Comparison of ENCODE assay signal across 22 cellular contexts in genomic region chr9:36896296-36896695, GRCh38.
DNase-seq lines count a peak whose midpoint lies in the region; ATAC-seq and TF ChIP-seq lines count a peak whose summit lies in the region.
"Had no signal": no experiment of that assay in that cellular context is flagged by ENCODE, and none has a peak within 500 bp of the region (broad histone marks: within the 10 kb centered on the region; RNA-seq: fewer than 3 reads in every experiment).

No MANE protein-coding gene starts in this region.

- H4K5ac ChIP-seq in H9 (ENCODE audit: insufficient read length, low read depth, low read length) = no peak overlapping the region

- H2BK12ac ChIP-seq in H9 (ENCODE audit: insufficient read length, low read depth, low read length) = no peak overlapping the region

- H3K9ac ChIP-seq in H9 (ENCODE audit: extremely low read depth, insufficient read length, low read length) = no peak overlapping the region
- H3K9ac ChIP-seq: SK-N-SH had no signal

- no peak overlapping the region for H2BK20ac ChIP-seq in H9 (ENCODE audit: low read depth, low read length, poor library complexity, severe bottlenecking)

- H3K23me2 ChIP-seq in H9 (ENCODE audit: insufficient read length, low read depth, low read length, poor library complexity, severe bottlenecking) = no peaks in the 10 kb centered on the region

- H2BK5ac ChIP-seq in H9 (ENCODE audit: insufficient read length, low read length) = no peak overlapping the region

- no peak overlapping the region for H4K8ac ChIP-seq in H9 (replicated peaks; ENCODE audit: insufficient read length, low read depth, low read length)

- H3K79me2 ChIP-seq in H9 (ENCODE audit: insufficient read depth, low read length) = no peaks in the 10 kb centered on the region

- ATAC-seq in activated T-cell treated with anti-CD3 and anti-CD28 coated beads, Interleukin-2, amount 50 U/mL, for 4 hours = no peak
- no peak for ATAC-seq in HG03378 (IDR thresholded peaks at IDR 0.05; ENCODE audit: unreplicated experiment)
- ATAC-seq: CD8-positive, alpha-beta T cell; Panc1 had no signal

- no peaks in the 10 kb centered on the region; a peak in 1 of 5 replicates for H3K9me3 Mint-ChIP-seq in H9
- H3K9me3 Mint-ChIP-seq in activated T-cell treated with anti-CD3 and anti-CD28 coated beads, Interleukin-2, amount 50 U/mL, for 4 hours = no peaks in the 10 kb centered on the region
- H3K9me3 Mint-ChIP-seq: CD8-positive, alpha-beta T cell had no signal

- peaks cover 15 to 35% of the 10 kb centered on the region in 2 experiments for H3K4me1 Mint-ChIP-seq in H9
- H3K4me1 Mint-ChIP-seq in activated T-cell treated with anti-CD3 and anti-CD28 coated beads, Interleukin-2, amount 50 U/mL, for 4 hours (ENCODE audit: low read depth) = no peaks in the 10 kb centered on the region

- DNase-seq in NCI-H146 (lab: John Stamatoyannopoulos, UW) (peak; percentile 41), NCI-H146 treated with DMSO at 0.1 percent for 48 hours (lab: John Stamatoyannopoulos, UW; ENCODE audit: unreplicated experiment) (no peak), H9 (peak; percentile 20), NCI-H2107 treated with DMSO at 0.1 percent for 48 hours (lab: John Stamatoyannopoulos, UW; ENCODE audit: unreplicated experiment) (peak; percentile 63), left kidney (ENCODE audit: low read depth, low spot score) (peak; percentile 27), ecto neural progenitor cell (ENCODE audit: low spot score) (no peak)
- no peak for DNase-seq in activated T-cell treated with anti-CD3 and anti-CD28 coated beads, Interleukin-2, amount 50 U/mL, for 4 hours
- DNase-seq: 8988T; C1 segment of cervical spinal cord; Calu3; CD8-positive, alpha-beta T cell; DMS153; GOT3; KG1; NCI-H2029; NCI-H2227 treated with DMSO at 0.1 percent for 48 hours; NCI-H524; NCI-H82; SIG-M5; SK-N-SH had no signal

- no peak overlapping the region for H4K91ac ChIP-seq in H9 (ENCODE audit: insufficient read length, low read depth, low read length)

- no peak overlapping the region for H2AFZ ChIP-seq in H9 (ENCODE audit: low read length)

- no peak overlapping the region for H3K27ac Mint-ChIP-seq in H9
- H3K27ac Mint-ChIP-seq: CD8-positive, alpha-beta T cell had no signal

- no peak overlapping the region for H3K4ac ChIP-seq in H9 (ENCODE audit: low read depth, low read length)

- no peak overlapping the region for H3K4me2 ChIP-seq in H9 (ENCODE audit: insufficient read depth, insufficient read length, low read length)
- H3K4me2 ChIP-seq: SK-N-SH had no signal

- H3K9me3 ChIP-seq in H9 (ENCODE audit: control insufficient read depth, low read depth, low read length) = no peaks in the 10 kb centered on the region
- H3K9me3 ChIP-seq: SK-N-SH had no signal

- no peak overlapping the region for H3K18ac ChIP-seq in H9 (ENCODE audit: insufficient read length, low read depth, low read length)

- no peak overlapping the region for H2BK15ac ChIP-seq in H9 (ENCODE audit: low read depth, low read length)

- no peaks in the 10 kb centered on the region for H4K20me1 ChIP-seq in H9 (ENCODE audit: control insufficient read depth, insufficient read depth, insufficient read length)

- H3K14ac ChIP-seq in H9 (ENCODE audit: insufficient read depth, low read length) = no peak overlapping the region; the same call in 1 of the 2 replicates

- no peaks in the 10 kb centered on the region; the same call in 1 of the 2 replicates for H3K27me3 ChIP-seq in H9 (ENCODE audit: insufficient read depth, low read length)

- TF ChIP-seq CTCF in H9 (conservative IDR thresholded peaks at IDR 0.05) = no peak

- no peak overlapping the region for H3K56ac ChIP-seq in H9 (ENCODE audit: insufficient read length, low read depth, low read length)

- WGBS in H9 (ENCODE audit: extremely low coverage, insufficient read length, low lambda C conversion rate) = no CpG with 5 or more reads among the region's 6 CpGs

- H3K36me3 Mint-ChIP-seq in H9 (ENCODE audit: insufficient read depth in 1 of 3, low read depth in 3 of 3) = no peaks in the 10 kb centered on the region
- no peaks in the 10 kb centered on the region for H3K36me3 Mint-ChIP-seq in activated T-cell treated with anti-CD3 and anti-CD28 coated beads, Interleukin-2, amount 50 U/mL, for 4 hours (ENCODE audit: insufficient read depth)
- H3K36me3 Mint-ChIP-seq: CD8-positive, alpha-beta T cell had no signal

- no peak overlapping the region for H3K27ac ChIP-seq in H9 (ENCODE audit: insufficient read length, low read depth, low read length)

- no peaks in the 10 kb centered on the region for H3K4me1 ChIP-seq in H9 (ENCODE audit: insufficient read depth, low read length)

- peaks cover 6% of the 10 kb centered on the region for H3K27me3 Mint-ChIP-seq in H9 (ENCODE audit: low read depth)
- H3K27me3 Mint-ChIP-seq in activated T-cell treated with anti-CD3 and anti-CD28 coated beads, Interleukin-2, amount 50 U/mL, for 4 hours (ENCODE audit: low read depth) = peaks cover 16% of the 10 kb centered on the region

- H3T11ph ChIP-seq in H9 (ENCODE audit: low read length) = no peak overlapping the region

- H3K4me3 Mint-ChIP-seq in H9 = no peak overlapping the region
- H3K4me3 Mint-ChIP-seq in activated T-cell treated with anti-CD3 and anti-CD28 coated beads, Interleukin-2, amount 50 U/mL, for 4 hours = no peak overlapping the region
- H3K4me3 Mint-ChIP-seq: CD8-positive, alpha-beta T cell had no signal

- no peak overlapping the region for H2BK120ac ChIP-seq in H9 (ENCODE audit: low read depth, low read length, poor library complexity, severe bottlenecking)

- H3K79me1 ChIP-seq in H9 (ENCODE audit: insufficient read depth, low read depth, low read length, poor library complexity, severe bottlenecking) = no peaks in the 10 kb centered on the region

- H2AK5ac ChIP-seq in H9 (ENCODE audit: insufficient read length, low read length) = no peak overlapping the region

- H3K23ac ChIP-seq in H9 (ENCODE audit: insufficient read length, low read depth, low read length) = no peak overlapping the region

Comparison
In these comparisons a context has a peak if more than half of its experiments do, and no peak if none do; other contexts are left out.
1. DNase-seq: peak in NCI-H146 (single experiment), H9 (single experiment), NCI-H2107 treated with DMSO at 0.1 percent for 48 hours (single experiment) and left kidney (single experiment); none in NCI-H146 treated with DMSO at 0.1 percent for 48 hours (single experiment), activated T-cell treated with anti-CD3 and anti-CD28 coated beads, Interleukin-2, amount 50 U/mL, for 4 hours (single experiment) and ecto neural progenitor cell (single experiment).